In the genomic region with DNA sequence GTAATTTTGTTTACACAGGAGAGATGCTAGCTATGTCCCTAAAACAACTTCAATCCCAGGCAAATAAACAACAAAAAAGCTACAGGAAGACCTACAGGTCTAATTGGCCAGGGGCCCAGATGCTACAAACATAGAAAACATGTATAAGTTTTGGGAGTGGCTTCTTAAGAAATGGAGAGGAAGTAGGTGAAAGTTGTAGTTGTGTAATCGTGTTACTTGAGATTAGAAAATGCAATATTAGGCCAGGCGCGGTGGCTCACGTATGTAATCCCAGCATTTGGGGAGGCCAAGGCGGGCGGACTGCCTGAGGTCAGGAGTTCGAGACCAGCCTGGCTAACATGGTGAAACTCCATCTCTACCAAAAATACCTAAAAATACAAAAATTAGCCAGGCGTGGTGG, we compare ENCODE assay signal across 8 cellular contexts.
DNase-seq lines count a peak whose midpoint lies in the region; TF ChIP-seq lines count a peak whose summit lies in the region.

No MANE protein-coding gene starts in this region.

- H3K4me3 Mint-ChIP-seq in Calu3 (ENCODE audit: low read depth, unreplicated experiment): no peak overlapping the region

- H3K4me3 ChIP-seq in mucosa of rectum (ENCODE audit: low read length in 2 of 2): peak overlapping the region in 1 of 2 donors; percentile 20

- peak; percentile 73 for DNase-seq in Calu3
- peak; percentile 56 for DNase-seq in NAMALWA (ENCODE audit: low spot score)
- peak; percentile 60 for DNase-seq in amniotic epithelial cell (ENCODE audit: low read depth)
- DNase-seq in HEK293T (ENCODE audit: extremely low spot score): no peak
- DNase-seq in GM13976 (ENCODE audit: low spot score): no peak
- DNase-seq in DMS53 treated with DMSO at 0.1 percent for 48 hours (lab: John Stamatoyannopoulos, UW; ENCODE audit: unreplicated experiment): no peak
- DNase-seq in NCI-H748 (lab: John Stamatoyannopoulos, UW; ENCODE audit: unreplicated experiment): no peak

- H3K9me3 Mint-ChIP-seq in Calu3 (ENCODE audit: low read depth, unreplicated experiment): no peaks in the 10 kb centered on the region

- H3K4me1 ChIP-seq in mucosa of rectum (ENCODE audit: control insufficient read depth in 2 of 2, insufficient read depth in 2 of 2, low read length in 2 of 2): peaks cover 34 to 41% of the 10 kb centered on the region in 2 donors

- in situ Hi-C loops in GM13976 (cut with MboI; ENCODE audit: low sequenced_read_pairs, unreplicated experiment): no loop called here

- POLR2A ChIA-PET in HEK293T (lab: Yijun Ruan, JAX): no interaction called here

- H3K9ac ChIP-seq in mucosa of rectum (ENCODE audit: low read depth in 1 of 2, low read length in 2 of 2): no peak overlapping the region

- no TSS peak for BruUV-seq in Calu3 (replicated peaks; lab: Mats Ljungman, UMichigan)

- peaks cover 22% of the 10 kb centered on the region for H3K36me3 Mint-ChIP-seq in Calu3 (ENCODE audit: insufficient read depth, unreplicated experiment)

- no peaks in the 10 kb centered on the region for H3K27me3 Mint-ChIP-seq in Calu3 (ENCODE audit: unreplicated experiment)

- H3K9me3 ChIP-seq in mucosa of rectum (ENCODE audit: control insufficient read depth in 2 of 2, low read length in 2 of 2): no peaks in the 10 kb centered on the region

- H3K27ac ChIP-seq in mucosa of rectum (ENCODE audit: low read depth in 2 of 2, low read length in 2 of 2): peak overlapping the region; percentile 74 to 76

- TF ChIP-seq CTCF in Calu3 (IDR thresholded peaks at IDR 0.05; ENCODE audit: unreplicated experiment) (no peak), GM13976 (IDR thresholded peaks at IDR 0.05; ENCODE audit: borderline replicate concordance, control extremely low read depth, extremely low read depth, insufficient read depth, missing control alignments) (no peak)

- H3K36me3 ChIP-seq in mucosa of rectum (ENCODE audit: control insufficient read depth in 2 of 2, insufficient read depth in 2 of 2, low read length in 2 of 2): no peaks in the 10 kb centered on the region

- CTCF ChIA-PET in Calu3 (lab: Charles Lee) (interaction anchor here (0.7 to 1.7 kb wide), 6 partner anchors 9 to 95 kb away, joined by 3 to 9 read pairs (median 4); no protein-coding TSS in a partner anchor), HEK293T (lab: Yijun Ruan, JAX) (no interaction called here)

- intact Hi-C loops in Calu3 (cut with micrococcal nuclease; ENCODE audit: unreplicated experiment): loop anchor here (10.0 kb wide), 1 partner anchor 92 kb away; no protein-coding TSS in a partner anchor

- no peaks in the 10 kb centered on the region for H3K27me3 ChIP-seq in mucosa of rectum (ENCODE audit: control insufficient read depth in 2 of 2, insufficient read depth in 2 of 2, low read length in 2 of 2)

- peak overlapping the region; percentile 88 for H3K27ac Mint-ChIP-seq in Calu3 (ENCODE audit: unreplicated experiment)

- H3K4me1 Mint-ChIP-seq in Calu3 (ENCODE audit: low read depth, unreplicated experiment): peaks cover 60% of the 10 kb centered on the region

TF ChIP-seq in HEK293T, 16 proteins besides CTCF, POLR2A, EP300 and RAD21:
- TF ChIP-seq, protein P1, sequence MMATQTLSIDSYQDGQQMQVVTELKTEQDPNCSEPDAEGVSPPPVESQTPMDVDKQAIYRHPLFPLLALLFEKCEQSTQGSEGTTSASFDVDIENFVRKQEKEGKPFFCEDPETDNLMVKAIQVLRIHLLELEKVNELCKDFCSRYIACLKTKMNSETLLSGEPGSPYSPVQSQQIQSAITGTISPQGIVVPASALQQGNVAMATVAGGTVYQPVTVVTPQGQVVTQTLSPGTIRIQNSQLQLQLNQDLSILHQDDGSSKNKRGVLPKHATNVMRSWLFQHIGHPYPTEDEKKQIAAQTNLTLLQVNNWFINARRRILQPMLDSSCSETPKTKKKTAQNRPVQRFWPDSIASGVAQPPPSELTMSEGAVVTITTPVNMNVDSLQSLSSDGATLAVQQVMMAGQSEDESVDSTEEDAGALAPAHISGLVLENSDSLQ (IDR thresholded peaks at IDR 0.05): no peak
- TF ChIP-seq CTBP1 (IDR thresholded peaks at IDR 0.05; ENCODE audit: borderline replicate concordance) (no peak), TARDBP (IDR thresholded peaks at IDR 0.05) (no peak), SUZ12 (IDR thresholded peaks at IDR 0.05) (no peak), ARNT (IDR thresholded peaks at IDR 0.05) (no peak), SP1 (IDR thresholded peaks at IDR 0.05) (no peak), FOXA1 (IDR thresholded peaks at IDR 0.05) (no peak), LEF1 (IDR thresholded peaks at IDR 0.05; ENCODE audit: borderline replicate concordance) (no peak), HDGF (IDR thresholded peaks at IDR 0.05; ENCODE audit: borderline replicate concordance) (no peak), L3MBTL2 (conservative IDR thresholded peaks at IDR 0.05) (no peak), BHLHE40 (IDR thresholded peaks at IDR 0.05; ENCODE audit: borderline replicate concordance) (no peak), ELF4 (IDR thresholded peaks at IDR 0.05) (no peak), NFRKB (IDR thresholded peaks at IDR 0.05) (no peak), FOXK2 (IDR thresholded peaks at IDR 0.05) (no peak), FOXM1 (IDR thresholded peaks at IDR 0.05; ENCODE audit: borderline replicate concordance) (no peak), ZNF384 (IDR thresholded peaks at IDR 0.05) (no peak)

Comparison
In these comparisons a context has a peak if more than half of its experiments do, and no peak if none do; other contexts are left out.
1. DNase-seq: peak in Calu3 (single experiment), NAMALWA (single experiment) and amniotic epithelial cell (single experiment); none in HEK293T (single experiment), GM13976 (single experiment), DMS53 treated with DMSO at 0.1 percent for 48 hours (single experiment) and NCI-H748 (single experiment).